Comparison of ENCODE assay signal across 8 cellular contexts in genomic region chr17:41801374-41802062, GRCh38. TPM values are rescaled to one million over a fixed set of nuclear protein-coding genes. Genes with fewer than 3 reads are reported as not detected.
DNase-seq lines count a peak whose midpoint lies in the region; ATAC-seq and TF ChIP-seq lines count a peak whose summit lies in the region.

No MANE protein-coding gene starts in this region.

- H3K4me1 Mint-ChIP-seq in activated T-helper 1 cell treated with anti-CD3 and anti-CD28 coated beads, Interleukin-12 subunit alpha, Interleukin-12 subunit beta, Interleukin-2, Interleukin-4 antibody, amounts not matched to agents 30 ng/mL and 10 ng/mL and 1 ng/mL, durations not matched to agents 14 hours and 24 hours and 36 hours (ENCODE audit: low read depth), result no peaks in the 10 kb centered on the region
- H3K4me1 Mint-ChIP-seq in neural progenitor cell, result peaks cover 17% of the 10 kb centered on the region

- H3F3A ChIP-seq in neural progenitor cell (ENCODE audit: low read depth), result peaks cover 6% of the 10 kb centered on the region

- no peaks in the 10 kb centered on the region for H3K9me3 Mint-ChIP-seq in activated T-helper 1 cell treated with anti-CD3 and anti-CD28 coated beads, Interleukin-12 subunit alpha, Interleukin-12 subunit beta, Interleukin-2, Interleukin-4 antibody, amounts not matched to agents 30 ng/mL and 10 ng/mL and 1 ng/mL, durations not matched to agents 14 hours and 24 hours and 36 hours
- H3K9me3 Mint-ChIP-seq in neural progenitor cell, result no peaks in the 10 kb centered on the region

- no peak overlapping the region for H3K9ac ChIP-seq in neural progenitor cell
- H3K9ac ChIP-seq in subcutaneous abdominal adipose tissue (ENCODE audit: low read length in 5 of 5), result no peak overlapping the region

- no peaks in the 10 kb centered on the region for H3K9me3 ChIP-seq in Peyer's patch
- no peaks in the 10 kb centered on the region for H3K9me3 ChIP-seq in neural progenitor cell (ENCODE audit: low read depth)
- no peaks in the 10 kb centered on the region for H3K9me3 ChIP-seq in subcutaneous abdominal adipose tissue (ENCODE audit: control insufficient read depth in 5 of 5, low read length in 5 of 5)

- H3K36me3 ChIP-seq in Peyer's patch, result no peaks in the 10 kb centered on the region
- no peaks in the 10 kb centered on the region for H3K36me3 ChIP-seq in neural progenitor cell
- H3K36me3 ChIP-seq in subcutaneous abdominal adipose tissue (ENCODE audit: control insufficient read depth in 5 of 5, insufficient read depth in 5 of 5, low read length in 5 of 5), result peaks cover 0 to 4% (median 0%) of the 10 kb centered on the region in 5 donors

- H3K4me3 Mint-ChIP-seq in activated T-helper 1 cell treated with anti-CD3 and anti-CD28 coated beads, Interleukin-12 subunit alpha, Interleukin-12 subunit beta, Interleukin-2, Interleukin-4 antibody, amounts not matched to agents 30 ng/mL and 10 ng/mL and 1 ng/mL, durations not matched to agents 14 hours and 24 hours and 36 hours, result no peak overlapping the region
- H3K4me3 Mint-ChIP-seq in neural progenitor cell, result peak overlapping the region; percentile 20

- no peak for TF ChIP-seq POLR2A in Peyer's patch (IDR thresholded peaks at IDR 0.05)

- peak; percentile 91 to 98 (median 96) for TF ChIP-seq CTCF in Peyer's patch (IDR thresholded peaks at IDR 0.05)
- peak; percentile 96 for TF ChIP-seq CTCF in fibroblast of villous mesenchyme (IDR thresholded peaks at IDR 0.05; ENCODE audit: insufficient read depth, low read depth, low read length)
- TF ChIP-seq CTCF in neural progenitor cell (IDR thresholded peaks at IDR 0.05), result peak; percentile 98

- H3K79me2 ChIP-seq in neural progenitor cell (ENCODE audit: low read depth), result no peaks in the 10 kb centered on the region

- H3K27ac ChIP-seq in Peyer's patch (peak overlapping the region; percentile 5 to 98 (median 75)), neural progenitor cell (no peak overlapping the region), subcutaneous abdominal adipose tissue (ENCODE audit: low read depth, low read length) (no peak overlapping the region)

- peak overlapping the region; percentile 59 for H3K4me2 ChIP-seq in neural progenitor cell

- ATAC-seq in GM18867 (IDR thresholded peaks at IDR 0.05; ENCODE audit: unreplicated experiment), result no peak

- H3K36me3 Mint-ChIP-seq in activated T-helper 1 cell treated with anti-CD3 and anti-CD28 coated beads, Interleukin-12 subunit alpha, Interleukin-12 subunit beta, Interleukin-2, Interleukin-4 antibody, amounts not matched to agents 30 ng/mL and 10 ng/mL and 1 ng/mL, durations not matched to agents 14 hours and 24 hours and 36 hours (ENCODE audit: low read depth), result no peaks in the 10 kb centered on the region
- peaks cover 4% of the 10 kb centered on the region for H3K36me3 Mint-ChIP-seq in neural progenitor cell

- H3K4me1 ChIP-seq in Peyer's patch, result peaks cover 0 to 9% (median 2%) of the 10 kb centered on the region in 4 donors
- H3K4me1 ChIP-seq in neural progenitor cell, result peaks cover 10% of the 10 kb centered on the region
- peaks cover 0 to 20% (median 8%) of the 10 kb centered on the region in 5 donors for H3K4me1 ChIP-seq in subcutaneous abdominal adipose tissue (ENCODE audit: control insufficient read depth in 5 of 5, insufficient read depth in 5 of 5, low read length in 5 of 5)

- H3K27me3 ChIP-seq in Peyer's patch (no peaks in the 10 kb centered on the region), neural progenitor cell (no peaks in the 10 kb centered on the region), subcutaneous abdominal adipose tissue (ENCODE audit: control insufficient read depth in 5 of 5, insufficient read depth in 4 of 5, low read length in 5 of 5) (peaks cover 0 to 8% (median 0%) of the 10 kb centered on the region in 5 donors)

- H4K20me1 ChIP-seq in neural progenitor cell (ENCODE audit: low read depth), result no peaks in the 10 kb centered on the region

- in situ Hi-C loops in Caki2 (cut with HindIII; ENCODE audit: low pct_unique_long_range_greater_than_20kb, low sequenced_read_pairs), result loop anchor here (25.0 kb wide), 1 partner anchor 89 kb away; the partner anchor contains the start of gene GAST

- DNase-seq in Caki2 (ENCODE audit: low read depth), result peak; percentile 95
- peak; percentile 53 for DNase-seq in Jurkat, Clone E6-1 (ENCODE audit: low read depth, low spot score)
- DNase-seq in Peyer's patch, result peak; percentile 80 to 93 (median 90)
- DNase-seq in activated T-helper 1 cell treated with anti-CD3 and anti-CD28 coated beads, Interleukin-12 subunit alpha, Interleukin-12 subunit beta, Interleukin-2, Interleukin-4 antibody, amounts not matched to agents 30 ng/mL and 10 ng/mL and 1 ng/mL, durations not matched to agents 14 hours and 24 hours and 36 hours (ENCODE audit: low spot score), result peak; percentile 50
- peak; percentile 81 for DNase-seq in fibroblast of villous mesenchyme (ENCODE audit: low read depth)
- peak; percentile 87 for DNase-seq in neural progenitor cell (ENCODE audit: low spot score)

- H3K27ac Mint-ChIP-seq in activated T-helper 1 cell treated with anti-CD3 and anti-CD28 coated beads, Interleukin-12 subunit alpha, Interleukin-12 subunit beta, Interleukin-2, Interleukin-4 antibody, amounts not matched to agents 30 ng/mL and 10 ng/mL and 1 ng/mL, durations not matched to agents 14 hours and 24 hours and 36 hours, result no peak overlapping the region
- peak overlapping the region; percentile 95 for H3K27ac Mint-ChIP-seq in neural progenitor cell

- H3K4me3 ChIP-seq in Jurkat, Clone E6-1 (ENCODE audit: low read length), result no peak overlapping the region
- H3K4me3 ChIP-seq in Peyer's patch, result peak overlapping the region in 2 of 4 donors; percentile 13 to 20
- H3K4me3 ChIP-seq in fibroblast of villous mesenchyme (ENCODE audit: low read depth, low read length), result no peak overlapping the region
- no peak overlapping the region for H3K4me3 ChIP-seq in neural progenitor cell
- peak overlapping the region in 3 of 5 donors; percentile 21 to 29 (median 22) for H3K4me3 ChIP-seq in subcutaneous abdominal adipose tissue (ENCODE audit: low read depth in 1 of 5, low read length in 5 of 5)

- H2AFZ ChIP-seq in neural progenitor cell (replicated peaks), result no peak overlapping the region

- intact Hi-C loops in activated T-helper 1 cell treated with anti-CD3 and anti-CD28 coated beads, Interleukin-12 subunit alpha, Interleukin-12 subunit beta, Interleukin-2, Interleukin-4 antibody, amounts not matched to agents 30 ng/mL and 10 ng/mL and 1 ng/mL, durations not matched to agents 14 hours and 24 hours and 36 hours (cut with micrococcal nuclease), result loop anchor here (1.0 kb wide), 1 partner anchor 63 kb away; no protein-coding TSS in a partner anchor

- H3K27me3 Mint-ChIP-seq in activated T-helper 1 cell treated with anti-CD3 and anti-CD28 coated beads, Interleukin-12 subunit alpha, Interleukin-12 subunit beta, Interleukin-2, Interleukin-4 antibody, amounts not matched to agents 30 ng/mL and 10 ng/mL and 1 ng/mL, durations not matched to agents 14 hours and 24 hours and 36 hours (ENCODE audit: insufficient read depth), result peaks cover 3% of the 10 kb centered on the region
- H3K27me3 Mint-ChIP-seq in neural progenitor cell (ENCODE audit: insufficient read depth, low read depth), result peaks cover 10% of the 10 kb centered on the region

RNA-seq across cellular contexts. Expression of gene P3H4, which starts 10.2 kb away (rescaled TPM):
- total RNA-seq in Caki2 (2014; rRNA removed; shearing (Covaris generic); ENCODE audit: low replicate concordance), result 148 and 200 TPM in 2 replicates
- polyA plus RNA-seq in Jurkat, Clone E6-1 (2012; ENCODE audit: insufficient read depth, insufficient read length), result 10.5 TPM
- total RNA-seq in Peyer's patch (10 to 100 TPM in 3 of 4 donors, 1 to 10 TPM in 1; 9.5 to 23.1 (median 18.0) TPM), fibroblast of villous mesenchyme (88.1 and 92.4 TPM in 2 replicates), neural progenitor cell (ENCODE audit: low replicate concordance) (18.7 and 48.5 TPM in 2 replicates)
- total RNA-seq in activated T-helper 1 cell treated with anti-CD3 and anti-CD28 coated beads, Interleukin-12 subunit alpha, Interleukin-12 subunit beta, Interleukin-2, Interleukin-4 antibody, amounts not matched to agents 30 ng/mL and 10 ng/mL and 1 ng/mL, durations not matched to agents 14 hours and 24 hours and 36 hours, result 4.1 and 5.0 TPM in 2 replicates

RNA-seq across cellular contexts. Expression of gene FKBP10, which starts 11.3 kb away (rescaled TPM):
- 315 and 351 TPM in 2 replicates for total RNA-seq in Caki2 (2014; rRNA removed; shearing (Covaris generic); ENCODE audit: low replicate concordance)
- 0.44 TPM for polyA plus RNA-seq in Jurkat, Clone E6-1 (2012; ENCODE audit: insufficient read depth, insufficient read length)
- total RNA-seq in Peyer's patch, result 100 to 1,000 TPM in 1 of 4 donors, 10 to 100 TPM in 2, 1 to 10 TPM in 1; 7.2 to 130 (median 11.2) TPM
- 0.62 and 1.1 TPM in 2 replicates for total RNA-seq in activated T-helper 1 cell treated with anti-CD3 and anti-CD28 coated beads, Interleukin-12 subunit alpha, Interleukin-12 subunit beta, Interleukin-2, Interleukin-4 antibody, amounts not matched to agents 30 ng/mL and 10 ng/mL and 1 ng/mL, durations not matched to agents 14 hours and 24 hours and 36 hours
- total RNA-seq in fibroblast of villous mesenchyme, result 191 and 228 TPM in 2 replicates
- total RNA-seq in neural progenitor cell (ENCODE audit: low replicate concordance), result 108 and 231 TPM in 2 replicates

RNA-seq across cellular contexts. Expression of gene JUP, which starts 15.0 kb away (rescaled TPM):
- total RNA-seq in Caki2 (2014; rRNA removed; shearing (Covaris generic); ENCODE audit: low replicate concordance), result 56.9 and 111 TPM in 2 replicates
- polyA plus RNA-seq in Jurkat, Clone E6-1 (2012; ENCODE audit: insufficient read depth, insufficient read length), result 1.3 TPM
- 100 to 1,000 TPM; 229 to 585 (median 505) TPM for total RNA-seq in Peyer's patch
- 0.12 and 0.39 TPM in 2 replicates for total RNA-seq in activated T-helper 1 cell treated with anti-CD3 and anti-CD28 coated beads, Interleukin-12 subunit alpha, Interleukin-12 subunit beta, Interleukin-2, Interleukin-4 antibody, amounts not matched to agents 30 ng/mL and 10 ng/mL and 1 ng/mL, durations not matched to agents 14 hours and 24 hours and 36 hours
- 29.8 and 83.8 TPM in 2 replicates for total RNA-seq in fibroblast of villous mesenchyme
- 28.5 and 91.8 TPM in 2 replicates for total RNA-seq in neural progenitor cell (ENCODE audit: low replicate concordance)

RNA-seq across cellular contexts. Expression of gene NT5C3B, which starts 34.5 kb away (rescaled TPM):
- total RNA-seq in Caki2 (2014; rRNA removed; shearing (Covaris generic); ENCODE audit: low replicate concordance), result 69.5 and 97.0 TPM in 2 replicates
- 78.9 TPM for polyA plus RNA-seq in Jurkat, Clone E6-1 (2012; ENCODE audit: insufficient read depth, insufficient read length)
- total RNA-seq in Peyer's patch, result 10 to 100 TPM in 3 of 4 donors, 1 to 10 TPM in 1; 5.8 to 40.4 (median 20.1) TPM
- 40.8 and 44.5 TPM in 2 replicates for total RNA-seq in activated T-helper 1 cell treated with anti-CD3 and anti-CD28 coated beads, Interleukin-12 subunit alpha, Interleukin-12 subunit beta, Interleukin-2, Interleukin-4 antibody, amounts not matched to agents 30 ng/mL and 10 ng/mL and 1 ng/mL, durations not matched to agents 14 hours and 24 hours and 36 hours
- total RNA-seq in fibroblast of villous mesenchyme, result 58.7 and 60.6 TPM in 2 replicates
- 99.5 and 106 TPM in 2 replicates for total RNA-seq in neural progenitor cell (ENCODE audit: low replicate concordance)

RNA-seq across cellular contexts. Expression of gene KLHL10, which starts 36.1 kb away (rescaled TPM):
- not detected in 2 replicates for total RNA-seq in Caki2 (2014; rRNA removed; shearing (Covaris generic); ENCODE audit: low replicate concordance)
- not detected for polyA plus RNA-seq in Jurkat, Clone E6-1 (2012; ENCODE audit: insufficient read depth, insufficient read length)
- total RNA-seq in Peyer's patch (not detected), fibroblast of villous mesenchyme (under 0.01 TPM in 2 replicates), neural progenitor cell (ENCODE audit: low replicate concordance) (0.65 TPM in 1 of 2 replicates, not detected in the other)
- not detected in 2 replicates for total RNA-seq in activated T-helper 1 cell treated with anti-CD3 and anti-CD28 coated beads, Interleukin-12 subunit alpha, Interleukin-12 subunit beta, Interleukin-2, Interleukin-4 antibody, amounts not matched to agents 30 ng/mL and 10 ng/mL and 1 ng/mL, durations not matched to agents 14 hours and 24 hours and 36 hours

Comparison
In these comparisons a context has a peak if more than half of its experiments do, and no peak if none do; other contexts are left out.
1. H3K4me3 ChIP-seq: peak in subcutaneous abdominal adipose tissue (3 of 5); none in Jurkat, Clone E6-1 (single experiment), fibroblast of villous mesenchyme (single experiment) and neural progenitor cell (single experiment).
2. H3K27ac ChIP-seq: peak in Peyer's patch (4 of 4); none in neural progenitor cell (single experiment) and subcutaneous abdominal adipose tissue (single experiment).
3. RNA of gene JUP, which starts 15.0 kb away (total RNA-seq): 229 to 585 TPM in Peyer's patch, 56.9 to 111 TPM in Caki2, 29.8 to 83.8 TPM in fibroblast of villous mesenchyme and 28.5 to 91.8 TPM in neural progenitor cell; 0.12 to 0.39 TPM in activated T-helper 1 cell treated with anti-CD3 and anti-CD28 coated beads, Interleukin-12 subunit alpha, Interleukin-12 subunit beta, Interleukin-2, Interleukin-4 antibody, amounts not matched to agents 30 ng/mL and 10 ng/mL and 1 ng/mL, durations not matched to agents 14 hours and 24 hours and 36 hours; every median in the first group is over 10 times any median in the second.
4. Peak in every context shown above with its lines, with median percentiles within 50 percentile points of each other: DNase-seq and CTCF ChIP-seq.